In genomic region chr1:226626577-226626956, GRCh38 we compare ENCODE assay signal across 1 cellular context.
TF ChIP-seq lines count a peak whose summit lies in the region.

No MANE protein-coding gene starts in this region.

TF ChIP-seq in K562, 482 proteins besides CTCF, POLR2A, EP300 and RAD21 (continued from another document and continues in another):
- TF ChIP-seq MAX (CRISPR knock-in tag; IDR thresholded peaks at IDR 0.05) (peak; percentile 90), HDAC6 (IDR thresholded peaks at IDR 0.05; ENCODE audit: low read depth, low read length) (no peak), SUPT5H (IDR thresholded peaks at IDR 0.05) (no peak), MYC (IDR thresholded peaks at IDR 0.05; ENCODE audit: low read depth, low read length) (peak; percentile 89), MYC (CRISPR knock-in tag; IDR thresholded peaks at IDR 0.05; ENCODE audit: borderline replicate concordance, low read depth) (no peak), PURB (CRISPR knock-in tag; IDR thresholded peaks at IDR 0.05; ENCODE audit: low read depth) (no peak), HBP1 (CRISPR knock-in tag; IDR thresholded peaks at IDR 0.05) (no peak), ZNF395 (CRISPR knock-in tag; IDR thresholded peaks at IDR 0.05) (no peak), MTF1 (CRISPR knock-in tag; IDR thresholded peaks at IDR 0.05; ENCODE audit: borderline replicate concordance) (no peak), CHD2 (IDR thresholded peaks at IDR 0.05; ENCODE audit: low read depth, low read length) (no peak), CXXC5 (CRISPR knock-in tag; IDR thresholded peaks at IDR 0.05) (peak; percentile 78), ZNF764 (CRISPR knock-in tag; IDR thresholded peaks at IDR 0.05; ENCODE audit: low read depth) (no peak), ZNF140 (CRISPR knock-in tag; IDR thresholded peaks at IDR 0.05) (no peak), BRD4 (IDR thresholded peaks at IDR 0.05) (no peak), ZFP91 (CRISPR knock-in tag; IDR thresholded peaks at IDR 0.05) (no peak), SRF (CRISPR knock-in tag; IDR thresholded peaks at IDR 0.05) (peak in 1 of 2 experiments; percentile 53; a peak in 1 of 4 replicates), SRSF1 (IDR thresholded peaks at IDR 0.05; ENCODE audit: low read depth, low read length) (no peak), TCF7 (IDR thresholded peaks at IDR 0.05; ENCODE audit: borderline replicate concordance) (peak; percentile 92; the same call in 1 of the 2 replicates), CREM (IDR thresholded peaks at IDR 0.05; ENCODE audit: low read depth) (peak; percentile 35; the same call in 1 of the 2 replicates), EHMT2 (IDR thresholded peaks at IDR 0.05) (no peak), KHSRP (IDR thresholded peaks at IDR 0.05) (no peak), GABPB1 (CRISPR knock-in tag; IDR thresholded peaks at IDR 0.05) (peak; percentile 45; the same call in 1 of the 2 replicates), HLTF (IDR thresholded peaks at IDR 0.05) (no peak), ZNF699 (CRISPR knock-in tag; IDR thresholded peaks at IDR 0.05; ENCODE audit: insufficient replicate concordance) (no peak), MCM5 (IDR thresholded peaks at IDR 0.05; ENCODE audit: low read depth) (no peak), CEBPB (tag; IDR thresholded peaks at IDR 0.05) (no peak), ZZZ3 (IDR thresholded peaks at IDR 0.05) (no peak), RFX5 (IDR thresholded peaks at IDR 0.05; ENCODE audit: low read depth, low read length) (no peak), RNF219 (CRISPR knock-in tag; IDR thresholded peaks at IDR 0.05) (no peak), KLF16 (IDR thresholded peaks at IDR 0.05) (peak; percentile 58; the same call in 1 of the 2 replicates), ZNF134 (CRISPR knock-in tag; conservative IDR thresholded peaks at IDR 0.05) (no peak), BCOR (IDR thresholded peaks at IDR 0.05) (no peak), ARHGAP35 (IDR thresholded peaks at IDR 0.05; ENCODE audit: partially characterized antibody) (no peak), ZKSCAN1 (IDR thresholded peaks at IDR 0.05; ENCODE audit: low read depth, low read length) (no peak), NR3C1 (CRISPR knock-in tag; IDR thresholded peaks at IDR 0.05) (no peak), ZNF398 (CRISPR knock-in tag; IDR thresholded peaks at IDR 0.05) (no peak), CBX5 (IDR thresholded peaks at IDR 0.05; ENCODE audit: borderline replicate concordance, low read depth) (no peak), TEAD4 (IDR thresholded peaks at IDR 0.05; ENCODE audit: low read length) (peak; percentile 35; the same call in 1 of the 2 replicates), TEAD4 (CRISPR knock-in tag; IDR thresholded peaks at IDR 0.05; ENCODE audit: borderline replicate concordance) (no peak), TFAP4 (CRISPR knock-in tag; IDR thresholded peaks at IDR 0.05; ENCODE audit: borderline replicate concordance) (0 out of 2 replicates have a peak, but pooled peaks have one; percentile 21), ETV5 (CRISPR knock-in tag; IDR thresholded peaks at IDR 0.05; ENCODE audit: low read depth) (no peak), KAT8 (IDR thresholded peaks at IDR 0.05; ENCODE audit: low read depth) (no peak), THRB (CRISPR knock-in tag; conservative IDR thresholded peaks at IDR 0.05) (no peak), RBM14 (IDR thresholded peaks at IDR 0.05; ENCODE audit: borderline replicate concordance, insufficient read depth, low read depth, low read length) (no peak), MNT (conservative IDR thresholded peaks at IDR 0.05) (peak in 1 of 2 experiments; percentile 83; a peak in 2 of 4 replicates), SMAD4 (CRISPR knock-in tag; conservative IDR thresholded peaks at IDR 0.05) (peak; percentile 38; the same call in 1 of the 2 replicates), HINFP (tag; conservative IDR thresholded peaks at IDR 0.05; ENCODE audit: low read depth) (no peak), YY1 (IDR thresholded peaks at IDR 0.05; ENCODE audit: borderline replicate concordance in 1 of 3, control insufficient read depth in 1 of 3, extremely low read depth in 1 of 3, insufficient read depth in 3 of 3, insufficient read length in 1 of 3, insufficient replicate concordance in 2 of 3, low read depth in 1 of 3, low read length in 2 of 3) (peak in 2 of 3 experiments; percentile 64 to 74), HEY1 (CRISPR knock-in tag; IDR thresholded peaks at IDR 0.05; ENCODE audit: borderline replicate concordance) (no peak), ZNF212 (CRISPR knock-in tag; IDR thresholded peaks at IDR 0.05) (no peak), BHLHE40 (IDR thresholded peaks at IDR 0.05; ENCODE audit: low read length) (peak; percentile 91)
- TF ChIP-seq, protein P1, sequence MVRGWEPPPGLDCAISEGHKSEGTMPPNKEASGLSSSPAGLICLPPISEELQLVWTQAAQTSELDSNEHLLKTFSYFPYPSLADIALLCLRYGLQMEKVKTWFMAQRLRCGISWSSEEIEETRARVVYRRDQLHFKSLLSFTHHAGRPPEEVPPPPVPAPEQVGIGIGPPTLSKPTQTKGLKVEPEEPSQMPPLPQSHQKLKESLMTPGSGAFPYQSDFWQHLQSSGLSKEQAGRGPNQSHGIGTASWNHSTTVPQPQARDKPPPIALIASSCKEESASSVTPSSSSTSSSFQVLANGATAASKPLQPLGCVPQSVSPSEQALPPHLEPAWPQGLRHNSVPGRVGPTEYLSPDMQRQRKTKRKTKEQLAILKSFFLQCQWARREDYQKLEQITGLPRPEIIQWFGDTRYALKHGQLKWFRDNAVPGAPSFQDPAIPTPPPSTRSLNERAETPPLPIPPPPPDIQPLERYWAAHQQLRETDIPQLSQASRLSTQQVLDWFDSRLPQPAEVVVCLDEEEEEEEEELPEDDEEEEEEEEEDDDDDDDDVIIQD (CRISPR knock-in tag; IDR thresholded peaks at IDR 0.05): no peak
- TF ChIP-seq, protein P2, sequence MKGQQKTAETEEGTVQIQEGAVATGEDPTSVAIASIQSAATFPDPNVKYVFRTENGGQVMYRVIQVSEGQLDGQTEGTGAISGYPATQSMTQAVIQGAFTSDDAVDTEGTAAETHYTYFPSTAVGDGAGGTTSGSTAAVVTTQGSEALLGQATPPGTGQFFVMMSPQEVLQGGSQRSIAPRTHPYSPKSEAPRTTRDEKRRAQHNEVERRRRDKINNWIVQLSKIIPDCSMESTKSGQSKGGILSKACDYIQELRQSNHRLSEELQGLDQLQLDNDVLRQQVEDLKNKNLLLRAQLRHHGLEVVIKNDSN (CRISPR knock-in tag; IDR thresholded peaks at IDR 0.05): peak; percentile 48
